19 cellular contexts compared by ENCODE assay signal in genomic region chr3:139611540-139611939, GRCh38.
DNase-seq lines count a peak whose midpoint lies in the region; ATAC-seq, FAIRE-seq and TF ChIP-seq lines count a peak whose summit lies in the region.
"Had no signal": no experiment of that assay in that cellular context is flagged by ENCODE, and none has a peak within 500 bp of the region (broad histone marks: within the 10 kb centered on the region; RNA-seq: fewer than 3 reads in every experiment).

No MANE protein-coding gene starts in this region.

- no peak overlapping the region for H3K14ac ChIP-seq in trophoblast cell (ENCODE audit: low read length)

- H3K27ac ChIP-seq in SK-N-SH (ENCODE audit: low read depth in 2 of 2, low read length in 1 of 2) (no peak overlapping the region), K562 (ENCODE audit: extremely low read depth, low read depth, low read length) (no peak overlapping the region), trophoblast cell (ENCODE audit: low read depth, low read length) (no peak overlapping the region)
- H3K27ac ChIP-seq: BLaER1, KMS-11 had no signal

- intact Hi-C loops in K562 (cut with micrococcal nuclease), result no loop called here

- H4K91ac ChIP-seq in trophoblast cell (ENCODE audit: low read depth, low read length), result no peak overlapping the region

- no peaks in the 10 kb centered on the region for H3K9me3 ChIP-seq in SK-N-SH
- H3K9me3 ChIP-seq in K562 (replicated peaks; ENCODE audit: control insufficient read depth, insufficient read depth, low read depth, low read length), result no peaks in the 10 kb centered on the region
- H3K9me3 ChIP-seq in trophoblast cell (ENCODE audit: insufficient read depth, low read depth, low read length), result no peaks in the 10 kb centered on the region
- H3K9me3 ChIP-seq: BLaER1 had no signal

- no TSS peak for BruUV-seq in K562 (replicated peaks; lab: Mats Ljungman, UMichigan)

- in situ Hi-C loops in K562 (cut with MboI), result no loop called here

- H4K20me1 ChIP-seq in SK-N-SH (ENCODE audit: insufficient read depth) (no peaks in the 10 kb centered on the region), K562 (replicated peaks; ENCODE audit: control insufficient read depth, insufficient read depth, low read length) (no peaks in the 10 kb centered on the region)
- H4K20me1 ChIP-seq: BLaER1 had no signal

- H3F3A ChIP-seq in SK-N-SH (replicated peaks; ENCODE audit: insufficient read depth), result no peaks in the 10 kb centered on the region

- H3K9me1 ChIP-seq in K562 (ENCODE audit: control insufficient read depth, insufficient read depth, low read length), result no peaks in the 10 kb centered on the region

- H3K79me1 ChIP-seq in trophoblast cell (ENCODE audit: low read length), result no peaks in the 10 kb centered on the region

- H3K4ac ChIP-seq in trophoblast cell (ENCODE audit: low read depth, low read length), result no peak overlapping the region

- H2AFZ ChIP-seq in SK-N-SH (ENCODE audit: low read depth) (no peak overlapping the region), K562 (ENCODE audit: low read depth, low read length) (no peak overlapping the region), trophoblast cell (ENCODE audit: insufficient read depth, low read length, poor library complexity) (no peak overlapping the region)

- H3K18ac ChIP-seq in trophoblast cell (ENCODE audit: low read length), result no peak overlapping the region

- H3K79me2 ChIP-seq in SK-N-SH (ENCODE audit: insufficient read depth) (no peaks in the 10 kb centered on the region), K562 (ENCODE audit: control insufficient read depth, insufficient read depth, low read length) (no peaks in the 10 kb centered on the region), trophoblast cell (ENCODE audit: control insufficient read depth, insufficient read depth, low read length, poor library complexity) (no peaks in the 10 kb centered on the region)

- TF ChIP-seq RAD21 in SK-N-SH (IDR thresholded peaks at IDR 0.05; ENCODE audit: low read length) (no peak), K562 (CRISPR knock-in tag; conservative IDR thresholded peaks at IDR 0.05 in 1 of 2, IDR thresholded peaks at IDR 0.05 in 1 of 2) (no peak)

- no peak for TF ChIP-seq POLR2A in K562 (conservative IDR thresholded peaks at IDR 0.05)

- POLR2A ChIA-PET in SK-N-SH (lab: Yijun Ruan, JAX) (no interaction called here), K562 (lab: Yijun Ruan, JAX) (no interaction called here)

- 43% methylated on average over 3 of the region's 6 CpGs for WGBS in SK-N-SH (ENCODE audit: low lambda C conversion rate)
- 5% methylated on average over 5 of the region's 6 CpGs for whole genome bisulfite sequencing in K562 (ENCODE audit: insufficient coverage, low coverage, missing lambda C conversion rate)
- no CpG with 5 or more reads among the region's 6 CpGs for WGBS in trophoblast cell (ENCODE audit: extremely low coverage, insufficient coverage, insufficient read length)

- H3K9ac ChIP-seq in SK-N-SH (no peak overlapping the region), K562 (ENCODE audit: insufficient read depth in 1 of 2, low read depth in 2 of 2, low read length in 2 of 2) (no peak overlapping the region), trophoblast cell (ENCODE audit: low read length) (no peak overlapping the region)
- H3K9ac ChIP-seq: BLaER1, KMS-11 had no signal

- H3K36me3 ChIP-seq in SK-N-SH (replicated peaks in 1 of 2; ENCODE audit: control insufficient read depth in 1 of 2, insufficient read depth in 2 of 2, low read length in 1 of 2), result no peaks in the 10 kb centered on the region
- H3K36me3 ChIP-seq in K562 (ENCODE audit: control insufficient read depth, insufficient read depth, low read length), result no peaks in the 10 kb centered on the region
- H3K36me3 ChIP-seq in trophoblast cell (ENCODE audit: control insufficient read depth in 1 of 2, insufficient read depth in 2 of 2, low read length in 2 of 2), result no peaks in the 10 kb centered on the region
- H3K36me3 ChIP-seq: BLaER1 had no signal

- H2BK5ac ChIP-seq in trophoblast cell (ENCODE audit: low read depth, low read length, poor library complexity), result no peak overlapping the region

- no peak overlapping the region for H2AK5ac ChIP-seq in trophoblast cell (ENCODE audit: low read length)

- CTCF ChIA-PET in SK-N-SH (lab: Yijun Ruan, JAX), result interaction anchor here (1.2 kb wide), 1 partner anchor 13 kb away, joined by 3 read pairs; no protein-coding TSS in a partner anchor
- CTCF ChIA-PET in K562 (lab: Yijun Ruan, JAX; ENCODE audit: low intra/inter-chr PET ratio), result no interaction called here

- no peak overlapping the region for H2BK120ac ChIP-seq in trophoblast cell (ENCODE audit: insufficient read depth, low read length, poor library complexity)

- H4K12ac ChIP-seq in trophoblast cell (ENCODE audit: low read depth, low read length), result no peak overlapping the region

- H2BK12ac ChIP-seq in trophoblast cell (ENCODE audit: low read length), result no peak overlapping the region

- no peak for FAIRE-seq in K562 (lab: Jason Lieb, UNC)
- FAIRE-seq: A204.1 had no signal

- H3K4me2 ChIP-seq in SK-N-SH, result no peak overlapping the region
- H3K4me2 ChIP-seq in K562 (ENCODE audit: insufficient read depth, low read length), result no peak overlapping the region
- no peak overlapping the region for H3K4me2 ChIP-seq in trophoblast cell (ENCODE audit: low read length)
- H3K4me2 ChIP-seq: BLaER1, KMS-11 had no signal

- H3K4me3 ChIP-seq in SK-N-SH (ENCODE audit: low read depth in 2 of 2, low read length in 1 of 2), result no peak overlapping the region
- H3K4me3 ChIP-seq in K562, result no peak overlapping the region
- no peak overlapping the region for H3K4me3 ChIP-seq in trophoblast cell (ENCODE audit: low read depth, low read length)
- H3K4me3 ChIP-seq: BLaER1 had no signal

- TF ChIP-seq EP300 in SK-N-SH (IDR thresholded peaks at IDR 0.05; ENCODE audit: borderline replicate concordance in 1 of 2, low read depth in 1 of 2, low read length in 1 of 2) (no peak), K562 (IDR thresholded peaks at IDR 0.05; ENCODE audit: low read length) (no peak)

- no peak overlapping the region for H4K8ac ChIP-seq in trophoblast cell (ENCODE audit: low read depth, low read length)

- no peaks in the 10 kb centered on the region for H3K27me3 ChIP-seq in SK-N-SH (ENCODE audit: insufficient read depth)
- no peaks in the 10 kb centered on the region for H3K27me3 ChIP-seq in K562 (ENCODE audit: control insufficient read depth in 2 of 2, insufficient read depth in 2 of 2, low read length in 2 of 2)
- no peaks in the 10 kb centered on the region for H3K27me3 ChIP-seq in trophoblast cell (ENCODE audit: insufficient read depth, low read length)
- H3K27me3 ChIP-seq: BLaER1 had no signal

- H3K23ac ChIP-seq in trophoblast cell (ENCODE audit: low read length), result no peak overlapping the region

- DNase-seq in SK-N-SH (peak; percentile 27), COR-L47 (lab: John Stamatoyannopoulos, UW) (peak; percentile 47), NCI-H69 (lab: John Stamatoyannopoulos, UW) (peak; percentile 46), K562 (ENCODE audit: extremely low read depth in 1 of 4, low spot score in 3 of 4) (no peak), NCI-H2081 (lab: John Stamatoyannopoulos, UW) (no peak), trophoblast cell (no peak)
- DNase-seq: AML-193; CD8-positive, alpha-beta T cell; DMS153; DMS79; GDM1; GOT3; H7 had no signal

- TF ChIP-seq CTCF in SK-N-SH (IDR thresholded peaks at IDR 0.05) (no peak), K562 (IDR thresholded peaks at IDR 0.05 in 2 of 3, conservative IDR thresholded peaks at IDR 0.05 in 1 of 3; ENCODE audit: insufficient read depth in 2 of 3, low read depth in 1 of 3, low read length in 3 of 3) (no peak)

- ATAC-seq in SK-N-SH treated with all-trans-retinoic acid at 6 μM for 48 hours (no peak), K562 (no peak), GM18519 (IDR thresholded peaks at IDR 0.05; ENCODE audit: low FRiP score, unreplicated experiment) (no peak)
- ATAC-seq: CD8-positive, alpha-beta T cell; HCT116 had no signal

- H3K4me1 ChIP-seq in SK-N-SH (ENCODE audit: control insufficient read depth in 1 of 2, insufficient read depth in 2 of 2, low read depth in 1 of 2, low read length in 1 of 2) (no peaks in the 10 kb centered on the region), K562 (replicated peaks in 1 of 2; ENCODE audit: control insufficient read depth in 2 of 2, insufficient read depth in 2 of 2, low read length in 2 of 2) (no peaks in the 10 kb centered on the region), trophoblast cell (ENCODE audit: control insufficient read depth in 1 of 2, insufficient read depth in 2 of 2, low read length in 2 of 2) (no peaks in the 10 kb centered on the region)
- H3K4me1 ChIP-seq: BLaER1 had no signal

- H3K9me2 ChIP-seq in SK-N-SH, result no peaks in the 10 kb centered on the region

TF ChIP-seq in SK-N-SH, 30 proteins besides CTCF, POLR2A, EP300 and RAD21 (continues in another document):
- no peak for TF ChIP-seq TAF1 (IDR thresholded peaks at IDR 0.05; ENCODE audit: borderline replicate concordance, low read depth, low read length)

TF ChIP-seq in SK-N-SH treated with all-trans-retinoic acid at 6 μM for 48 hours, 23 proteins besides CTCF, POLR2A, EP300 and RAD21:
- no peak for TF ChIP-seq ZFP3 (CRISPR knock-in tag; IDR thresholded peaks at IDR 0.05)

TF ChIP-seq in K562, 482 proteins besides CTCF, POLR2A, EP300 and RAD21:
- TF ChIP-seq ATF2 (CRISPR knock-in tag; IDR thresholded peaks at IDR 0.05) (no peak), ZNF431 (CRISPR knock-in tag; IDR thresholded peaks at IDR 0.05) (no peak), NFIC (IDR thresholded peaks at IDR 0.05) (peak; percentile 77), GATAD2A (IDR thresholded peaks at IDR 0.05) (no peak), NFIX (CRISPR knock-in tag; IDR thresholded peaks at IDR 0.05; ENCODE audit: low read depth) (peak; percentile 34; the same call in 1 of the 2 replicates)

Comparison
In these comparisons a context has a peak if more than half of its experiments do, and no peak if none do; other contexts are left out.
1. DNase-seq: peak in SK-N-SH (single experiment), COR-L47 (single experiment) and NCI-H69 (single experiment); none in K562 (0 of 4), NCI-H2081 (0 of 2) and trophoblast cell (0 of 2).
2. Of the 27 proteins assayed by ChIP-seq in both K562 and SK-N-SH: peak only in K562: NFIC; only in SK-N-SH: none; in both: none; in neither: 26.